In genomic region chr7:152467225-152467624, GRCh38 we compare ENCODE assay signal across 21 cellular contexts. TPM values are rescaled to one million over a fixed set of nuclear protein-coding genes. Genes with fewer than 3 reads are reported as not detected.
DNase-seq lines count a peak whose midpoint lies in the region; ATAC-seq, FAIRE-seq and TF ChIP-seq lines count a peak whose summit lies in the region.
"Had no signal": no experiment of that assay in that cellular context is flagged by ENCODE, and none has a peak within 500 bp of the region (broad histone marks: within the 10 kb centered on the region; RNA-seq: fewer than 3 reads in every experiment).

No MANE protein-coding gene starts in this region.

- no peak for TF ChIP-seq CTCF in HepG2 (CRISPR knock-in tag; IDR thresholded peaks at IDR 0.05)
- TF ChIP-seq CTCF in right lobe of liver (IDR thresholded peaks at IDR 0.05): no peak
- no peak for TF ChIP-seq CTCF in osteoblast (IDR thresholded peaks at IDR 0.05; ENCODE audit: extremely low read depth, low read depth, low read length)
- TF ChIP-seq CTCF in spleen (IDR thresholded peaks at IDR 0.05 in 8 of 11, conservative IDR thresholded peaks at IDR 0.05 in 3 of 11): no peak
- TF ChIP-seq CTCF in activated CD8-positive, alpha-beta T cell treated with anti-CD3 and anti-CD28 coated beads for 36 hours (IDR thresholded peaks at IDR 0.05): no peak
- no peak for TF ChIP-seq CTCF in thyroid gland (IDR thresholded peaks at IDR 0.05)

- no peak overlapping the region for H3K4me3 Mint-ChIP-seq in activated CD8-positive, alpha-beta T cell treated with anti-CD3 and anti-CD28 coated beads for 36 hours
- H3K4me3 Mint-ChIP-seq: B cell; CD4-positive, alpha-beta T cell; CD8-positive, alpha-beta T cell had no signal

- H3K36me3 Mint-ChIP-seq in activated CD8-positive, alpha-beta T cell treated with anti-CD3 and anti-CD28 coated beads for 36 hours (ENCODE audit: low read depth): peaks cover 3% of the 10 kb centered on the region

- H4K20me1 ChIP-seq in HepG2 (ENCODE audit: insufficient read depth, low read length) (no peaks in the 10 kb centered on the region), osteoblast (ENCODE audit: insufficient read depth, low read length) (no peaks in the 10 kb centered on the region)
- H4K20me1 ChIP-seq: BLaER1 treated with 17β-estradiol and CSF1 and Interleukin-3, amounts not matched to agents 10 nM and 100 nM had no signal

- no peaks in the 10 kb centered on the region for H3K79me2 ChIP-seq in HepG2 (ENCODE audit: insufficient read depth, low read length)
- H3K79me2 ChIP-seq in osteoblast (ENCODE audit: insufficient read depth, low read length): no peaks in the 10 kb centered on the region

- no peaks in the 10 kb centered on the region; a peak in 1 of 5 replicates for H3K27me3 ChIP-seq in HepG2 (ENCODE audit: control insufficient read depth in 1 of 2, insufficient read depth in 2 of 2, low read length in 2 of 2)
- no peaks in the 10 kb centered on the region for H3K27me3 ChIP-seq in right lobe of liver
- H3K27me3 ChIP-seq in osteoblast (ENCODE audit: insufficient read depth, low read length): no peaks in the 10 kb centered on the region
- H3K27me3 ChIP-seq in spleen (replicated peaks in 1 of 7): no peaks in the 10 kb centered on the region
- no peaks in the 10 kb centered on the region for H3K27me3 ChIP-seq in thyroid gland
- H3K27me3 ChIP-seq: BLaER1 treated with 17β-estradiol and CSF1 and Interleukin-3, amounts not matched to agents 10 nM and 100 nM had no signal

- no peak for ATAC-seq in HepG2
- no peak for ATAC-seq in right lobe of liver
- no peak for ATAC-seq in activated CD8-positive, alpha-beta T cell treated with anti-CD3 and anti-CD28 coated beads for 36 hours
- ATAC-seq: A549; CD8-positive, alpha-beta T cell had no signal

- H2AFZ ChIP-seq in HepG2 (ENCODE audit: low read length): no peak overlapping the region
- no peak overlapping the region for H2AFZ ChIP-seq in osteoblast (ENCODE audit: low read length)

- intact Hi-C loops in HepG2 (cut with micrococcal nuclease; ENCODE audit: unreplicated experiment) (loop anchor here (10.0 kb wide), 2 partner anchors 122 to 358 kb away; no protein-coding TSS in a partner anchor), right lobe of liver (cut with DNase I) (no loop called here), spleen (cut with DNase I; ENCODE audit: low total_unique reads) (loop anchor here (10.0 kb wide), 1 partner anchor 208 kb away; the partner anchor contains the start of gene XRCC2), thyroid gland (cut with DNase I) (loop anchor here (10.0 kb wide), 1 partner anchor 122 kb away; no protein-coding TSS in a partner anchor)
- intact Hi-C loops in activated CD8-positive, alpha-beta T cell treated with anti-CD3 and anti-CD28 coated beads for 36 hours (cut with micrococcal nuclease): no loop called here

- in situ Hi-C loops in HepG2 (cut with HindIII; ENCODE audit: extremely low pct_ligation_motif_present, low pct_unique_long_range_greater_than_20kb): no loop called here

- peaks cover 10% of the 10 kb centered on the region for H3K9me3 ChIP-seq in HepG2 (ENCODE audit: low read length)
- no peaks in the 10 kb centered on the region for H3K9me3 ChIP-seq in right lobe of liver
- H3K9me3 ChIP-seq in osteoblast (ENCODE audit: low read depth, low read length): no peaks in the 10 kb centered on the region
- H3K9me3 ChIP-seq in spleen: peaks cover 0 to 17% (median 14%) of the 10 kb centered on the region in 8 donors
- H3K9me3 ChIP-seq in thyroid gland: no peaks in the 10 kb centered on the region

- H3K9ac ChIP-seq in HepG2 (ENCODE audit: insufficient read depth, low read depth, low read length): no peak overlapping the region
- H3K9ac ChIP-seq: BLaER1 treated with 17β-estradiol and CSF1 and Interleukin-3, amounts not matched to agents 10 nM and 100 nM had no signal

- no peak for FAIRE-seq in HepG2 (lab: Jason Lieb, UNC)
- FAIRE-seq: A549, D721Med, G401.6, GM12891 had no signal

- H3K27ac ChIP-seq in HepG2 (ENCODE audit: extremely low read length, insufficient read depth, low read length) (no peak overlapping the region), right lobe of liver (no peak overlapping the region), osteoblast (ENCODE audit: low read depth, low read length) (no peak overlapping the region), spleen (no peak overlapping the region), thyroid gland (no peak overlapping the region)
- H3K27ac ChIP-seq: 22Rv1; A549; BLaER1 treated with 17β-estradiol and CSF1 and Interleukin-3, amounts not matched to agents 10 nM and 100 nM; C4-2B had no signal

- CTCF ChIA-PET in HepG2 (lab: Yijun Ruan, JAX; ENCODE audit: low intra/inter-chr PET ratio, low total read pairs): no interaction called here
- CTCF ChIA-PET in activated CD8-positive, alpha-beta T cell treated with anti-CD3 and anti-CD28 coated beads for 36 hours (lab: Charles Lee): no interaction called here

- POLR2A ChIA-PET in HepG2 (lab: Yijun Ruan, JAX): no interaction called here
- POLR2A ChIA-PET in activated CD8-positive, alpha-beta T cell treated with anti-CD3 and anti-CD28 coated beads for 36 hours (lab: Charles Lee): no interaction called here

- WGBS in HepG2 (ENCODE audit: low lambda C conversion rate): 90% methylated on average over 9 of the region's 9 CpGs
- WGBS in right lobe of liver (ENCODE audit: insufficient coverage, low coverage, low lambda C conversion rate, missing lambda C conversion rate): 91% methylated on average over 6 of the region's 9 CpGs
- WGBS in spleen, 5 donors: 91 to 95% (median 94%) methylated on average over 8 to 9 of the region's 9 CpGs
- 93 to 95% methylated on average over 9 of the region's 9 CpGs for WGBS in thyroid gland, 2 donors

- H3K36me3 ChIP-seq in HepG2 (replicated peaks in 1 of 2; ENCODE audit: control insufficient read depth in 1 of 2, insufficient read depth in 2 of 2, low read length in 2 of 2) (no peaks in the 10 kb centered on the region), right lobe of liver (no peaks in the 10 kb centered on the region), osteoblast (ENCODE audit: insufficient read depth, low read length) (no peaks in the 10 kb centered on the region), spleen (no peaks in the 10 kb centered on the region), thyroid gland (no peaks in the 10 kb centered on the region)

- no peak overlapping the region for H3K27ac Mint-ChIP-seq in activated CD8-positive, alpha-beta T cell treated with anti-CD3 and anti-CD28 coated beads for 36 hours
- H3K27ac Mint-ChIP-seq: B cell; CD4-positive, alpha-beta T cell; CD8-positive, alpha-beta T cell had no signal

- TF ChIP-seq EP300 in HepG2 (IDR thresholded peaks at IDR 0.05; ENCODE audit: low read depth in 2 of 2, low read length in 2 of 2): no peak
- no peak for TF ChIP-seq EP300 in HepG2 (CRISPR knock-in tag; IDR thresholded peaks at IDR 0.05; ENCODE audit: borderline replicate concordance)

- no peaks in the 10 kb centered on the region for H3K27me3 Mint-ChIP-seq in activated CD8-positive, alpha-beta T cell treated with anti-CD3 and anti-CD28 coated beads for 36 hours
- H3K27me3 Mint-ChIP-seq: B cell; CD4-positive, alpha-beta T cell had no signal

- peaks cover 22% of the 10 kb centered on the region for H3K4me1 ChIP-seq in HepG2 (ENCODE audit: insufficient read depth, low read length)
- peaks cover 0 to 9% (median 3%) of the 10 kb centered on the region in 4 donors for H3K4me1 ChIP-seq in right lobe of liver
- H3K4me1 ChIP-seq in osteoblast (ENCODE audit: insufficient read depth, low read length): peaks cover 6% of the 10 kb centered on the region
- peaks cover 4 to 23% (median 18%) of the 10 kb centered on the region in 6 donors for H3K4me1 ChIP-seq in spleen
- peaks cover 10 to 11% of the 10 kb centered on the region in 2 donors for H3K4me1 ChIP-seq in thyroid gland
- H3K4me1 ChIP-seq: A549 had no signal

- H3K4me2 ChIP-seq in HepG2 (ENCODE audit: low read depth, low read length): no peak overlapping the region
- no peak overlapping the region for H3K4me2 ChIP-seq in osteoblast (ENCODE audit: insufficient read depth, low read length)
- H3K4me2 ChIP-seq: A549; BLaER1 treated with 17β-estradiol and CSF1 and Interleukin-3, amounts not matched to agents 10 nM and 100 nM had no signal

- DNase-seq in HepG2 (ENCODE audit: low spot score): no peak
- no peak for DNase-seq in right lobe of liver
- DNase-seq in osteoblast (ENCODE audit: insufficient read length, low spot score, missing footprints): peak; percentile 55
- peak; percentile 54 for DNase-seq in spleen
- DNase-seq in activated CD8-positive, alpha-beta T cell treated with anti-CD3 and anti-CD28 coated beads for 36 hours: no peak
- DNase-seq in thyroid gland: no peak
- DNase-seq: AML-193; Caco-2; Calu3; CD4-positive, alpha-beta T cell; CD8-positive, alpha-beta T cell; DMS79 treated with DMSO at 0.1 percent for 48 hours; GF-D8 had no signal

- H3K4me3 ChIP-seq in HepG2 (replicated peaks in 1 of 3; ENCODE audit: insufficient read depth in 1 of 3, low read depth in 2 of 3, low read length in 3 of 3) (no peak overlapping the region), right lobe of liver (no peak overlapping the region), osteoblast (ENCODE audit: insufficient read depth, low read length) (no peak overlapping the region), spleen (no peak overlapping the region), thyroid gland (replicated peaks in 1 of 3) (no peak overlapping the region)
- H3K4me3 ChIP-seq: A549; BLaER1 treated with 17β-estradiol and CSF1 and Interleukin-3, amounts not matched to agents 10 nM and 100 nM had no signal

- peaks cover 6% of the 10 kb centered on the region for H3K4me1 Mint-ChIP-seq in activated CD8-positive, alpha-beta T cell treated with anti-CD3 and anti-CD28 coated beads for 36 hours (ENCODE audit: low read depth)

- H3K9me3 Mint-ChIP-seq in activated CD8-positive, alpha-beta T cell treated with anti-CD3 and anti-CD28 coated beads for 36 hours: peaks cover 9% of the 10 kb centered on the region

- TF ChIP-seq POLR2A in HepG2 (IDR thresholded peaks at IDR 0.05; ENCODE audit: insufficient read depth in 1 of 2, low read depth in 2 of 2, low read length in 2 of 2): no peak
- no peak for TF ChIP-seq POLR2A in right lobe of liver (IDR thresholded peaks at IDR 0.05)
- no peak for TF ChIP-seq POLR2A in spleen (IDR thresholded peaks at IDR 0.05)
- TF ChIP-seq POLR2A in thyroid gland (IDR thresholded peaks at IDR 0.05): no peak

- no TSS peak for BruUV-seq in HepG2 (replicated peaks; lab: Mats Ljungman, UMichigan)

- no peak for TF ChIP-seq RAD21 in HepG2 (CRISPR knock-in tag; IDR thresholded peaks at IDR 0.05)

RNA-seq across cellular contexts. Expression of gene KMT2C, which starts 31.4 kb away (rescaled TPM):
- total RNA-seq in HepG2 (2016; rRNA removed; fragmentation: Illumina TruSeq; extraction: Trizol) (14.4 and 22.9 TPM in 2 replicates), right lobe of liver (10 to 100 TPM; 20.6 to 32.0 (median 29.9) TPM), osteoblast (36.2 and 43.0 TPM in 2 replicates), spleen (100 to 1,000 TPM in 6 of 7 donors, 10 to 100 TPM in 1; 95.3 to 147 (median 108) TPM), thyroid gland (100 to 1,000 TPM in 2 of 4 donors, 10 to 100 TPM in 2; 77.4 to 174 (median 114) TPM)
- 27.0 and 27.7 TPM in 2 replicates for total RNA-seq in HepG2 (2016; cell fraction: cytosol; rRNA removed; fragmentation: Illumina TruSeq; extraction: Trizol; ENCODE audit: low read depth)
- total RNA-seq in HepG2 (2016; cell fraction: insoluble cytoplasmic fraction; rRNA removed; fragmentation: Illumina TruSeq; extraction: Trizol): 14.4 and 19.1 TPM in 2 replicates
- total RNA-seq in HepG2 (2016; cell fraction: membrane; rRNA removed; fragmentation: Illumina TruSeq; extraction: Trizol): 17.0 and 21.9 TPM in 2 replicates
- 48.1 and 51.6 TPM in 2 replicates for total RNA-seq in HepG2 (2016; cell fraction: nucleus; rRNA removed; fragmentation: Illumina TruSeq; extraction: Trizol)
- polyA plus RNA-seq in HepG2 (2011; rRNA removed) (7.1 and 7.5 TPM in 2 replicates), spleen (10 to 100 TPM in 1 of 3 donors, 1 to 10 TPM in 2; 5.3 to 10.4 (median 7.0) TPM)
- 4.1 and 6.3 TPM in 2 replicates for polyA plus RNA-seq in HepG2 (2011; cell fraction: cytosol; rRNA removed)
- 15.2 and 17.5 TPM in 2 replicates for polyA plus RNA-seq in HepG2 (2011; cell fraction: nucleus; rRNA removed)
- 11.9 and 12.7 TPM in 2 replicates for polyA plus RNA-seq in HepG2 (2012)
- 0.25 and 0.36 TPM in 2 replicates for polyA plus RNA-seq in HepG2 (2016; cell fraction: cytosol; fragmentation: Illumina TruSeq; extraction: Trizol; ENCODE audit: low read depth)
- polyA plus RNA-seq in HepG2 (2016; cell fraction: insoluble cytoplasmic fraction; fragmentation: Illumina TruSeq; extraction: Trizol; ENCODE audit: low read depth): 5.8 and 7.4 TPM in 2 replicates
- polyA plus RNA-seq in HepG2 (2016; cell fraction: membrane; fragmentation: Illumina TruSeq; extraction: Trizol; ENCODE audit: low read depth): 0.54 and 1.00 TPM in 2 replicates
- 14.9 and 20.0 TPM in 2 replicates for polyA plus RNA-seq in HepG2 (2016; cell fraction: nucleus; fragmentation: Illumina TruSeq; extraction: Trizol; ENCODE audit: insufficient read depth, low read depth)
- 22.0 and 25.5 TPM in 2 replicates for polyA minus RNA-seq in HepG2 (2011; rRNA and poly(A)+ RNA removed; ENCODE audit: low replicate concordance)
- 17.4 and 19.6 TPM in 2 replicates for polyA minus RNA-seq in HepG2 (2011; cell fraction: cytosol; rRNA and poly(A)+ RNA removed)
- polyA minus RNA-seq in HepG2 (2011; cell fraction: nucleus; rRNA and poly(A)+ RNA removed): 87.2 and 102 TPM in 2 replicates
- total RNA-seq in activated CD8-positive, alpha-beta T cell treated with anti-CD3 and anti-CD28 coated beads for 36 hours: 10 to 100 TPM; 48.5 to 52.8 TPM

Comparison
In these comparisons a context has a peak if more than half of its experiments do, and no peak if none do; other contexts are left out.
1. intact Hi-C loops: an anchor here in HepG2 (10.0 kb wide), spleen (10.0 kb wide) and thyroid gland (10.0 kb wide); none called in right lobe of liver and activated CD8-positive, alpha-beta T cell treated with anti-CD3 and anti-CD28 coated beads for 36 hours.
2. DNase-seq: peak in osteoblast (single experiment) and spleen (single experiment); none in HepG2 (single experiment), right lobe of liver (0 of 3), activated CD8-positive, alpha-beta T cell treated with anti-CD3 and anti-CD28 coated beads for 36 hours (single experiment) and thyroid gland (0 of 2).